In the genomic region with DNA sequence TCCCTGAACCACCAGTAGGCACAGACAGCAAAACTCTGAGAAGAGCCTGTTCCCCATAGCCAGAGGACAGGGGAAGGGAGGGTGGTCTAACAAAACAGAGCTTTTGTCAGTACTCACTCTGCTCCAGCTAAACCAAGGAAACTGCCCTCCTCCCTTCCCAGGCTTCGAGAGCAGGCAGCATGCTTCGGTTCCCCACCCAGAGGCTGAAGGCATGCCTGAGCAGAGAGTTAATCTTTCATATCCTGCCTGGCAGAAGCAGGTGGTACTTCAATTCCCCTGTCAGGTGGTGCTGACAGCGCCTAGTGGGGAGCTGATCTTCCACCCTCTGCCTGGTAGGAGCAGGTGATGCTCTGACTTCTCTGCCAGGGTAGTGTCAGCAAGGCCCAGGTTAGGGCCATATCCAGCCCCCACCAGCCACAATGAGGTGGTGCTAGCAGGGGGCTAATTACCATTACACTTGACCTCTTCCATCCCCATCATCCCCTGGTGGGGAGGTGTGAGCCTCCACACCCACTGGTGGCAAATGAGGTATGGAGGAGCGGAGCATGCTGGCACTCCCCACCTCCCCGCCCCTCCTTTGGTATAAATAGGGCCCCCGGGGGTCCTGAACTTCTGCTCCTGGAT, we compare ENCODE assay signal across 1 cellular context.
TF ChIP-seq lines count a peak whose summit lies in the region.

No MANE protein-coding gene starts in this region.

TF ChIP-seq in GM23338, 12 proteins besides CTCF, POLR2A, EP300 and RAD21 (continued from another document):
- TF ChIP-seq, protein P1, sequence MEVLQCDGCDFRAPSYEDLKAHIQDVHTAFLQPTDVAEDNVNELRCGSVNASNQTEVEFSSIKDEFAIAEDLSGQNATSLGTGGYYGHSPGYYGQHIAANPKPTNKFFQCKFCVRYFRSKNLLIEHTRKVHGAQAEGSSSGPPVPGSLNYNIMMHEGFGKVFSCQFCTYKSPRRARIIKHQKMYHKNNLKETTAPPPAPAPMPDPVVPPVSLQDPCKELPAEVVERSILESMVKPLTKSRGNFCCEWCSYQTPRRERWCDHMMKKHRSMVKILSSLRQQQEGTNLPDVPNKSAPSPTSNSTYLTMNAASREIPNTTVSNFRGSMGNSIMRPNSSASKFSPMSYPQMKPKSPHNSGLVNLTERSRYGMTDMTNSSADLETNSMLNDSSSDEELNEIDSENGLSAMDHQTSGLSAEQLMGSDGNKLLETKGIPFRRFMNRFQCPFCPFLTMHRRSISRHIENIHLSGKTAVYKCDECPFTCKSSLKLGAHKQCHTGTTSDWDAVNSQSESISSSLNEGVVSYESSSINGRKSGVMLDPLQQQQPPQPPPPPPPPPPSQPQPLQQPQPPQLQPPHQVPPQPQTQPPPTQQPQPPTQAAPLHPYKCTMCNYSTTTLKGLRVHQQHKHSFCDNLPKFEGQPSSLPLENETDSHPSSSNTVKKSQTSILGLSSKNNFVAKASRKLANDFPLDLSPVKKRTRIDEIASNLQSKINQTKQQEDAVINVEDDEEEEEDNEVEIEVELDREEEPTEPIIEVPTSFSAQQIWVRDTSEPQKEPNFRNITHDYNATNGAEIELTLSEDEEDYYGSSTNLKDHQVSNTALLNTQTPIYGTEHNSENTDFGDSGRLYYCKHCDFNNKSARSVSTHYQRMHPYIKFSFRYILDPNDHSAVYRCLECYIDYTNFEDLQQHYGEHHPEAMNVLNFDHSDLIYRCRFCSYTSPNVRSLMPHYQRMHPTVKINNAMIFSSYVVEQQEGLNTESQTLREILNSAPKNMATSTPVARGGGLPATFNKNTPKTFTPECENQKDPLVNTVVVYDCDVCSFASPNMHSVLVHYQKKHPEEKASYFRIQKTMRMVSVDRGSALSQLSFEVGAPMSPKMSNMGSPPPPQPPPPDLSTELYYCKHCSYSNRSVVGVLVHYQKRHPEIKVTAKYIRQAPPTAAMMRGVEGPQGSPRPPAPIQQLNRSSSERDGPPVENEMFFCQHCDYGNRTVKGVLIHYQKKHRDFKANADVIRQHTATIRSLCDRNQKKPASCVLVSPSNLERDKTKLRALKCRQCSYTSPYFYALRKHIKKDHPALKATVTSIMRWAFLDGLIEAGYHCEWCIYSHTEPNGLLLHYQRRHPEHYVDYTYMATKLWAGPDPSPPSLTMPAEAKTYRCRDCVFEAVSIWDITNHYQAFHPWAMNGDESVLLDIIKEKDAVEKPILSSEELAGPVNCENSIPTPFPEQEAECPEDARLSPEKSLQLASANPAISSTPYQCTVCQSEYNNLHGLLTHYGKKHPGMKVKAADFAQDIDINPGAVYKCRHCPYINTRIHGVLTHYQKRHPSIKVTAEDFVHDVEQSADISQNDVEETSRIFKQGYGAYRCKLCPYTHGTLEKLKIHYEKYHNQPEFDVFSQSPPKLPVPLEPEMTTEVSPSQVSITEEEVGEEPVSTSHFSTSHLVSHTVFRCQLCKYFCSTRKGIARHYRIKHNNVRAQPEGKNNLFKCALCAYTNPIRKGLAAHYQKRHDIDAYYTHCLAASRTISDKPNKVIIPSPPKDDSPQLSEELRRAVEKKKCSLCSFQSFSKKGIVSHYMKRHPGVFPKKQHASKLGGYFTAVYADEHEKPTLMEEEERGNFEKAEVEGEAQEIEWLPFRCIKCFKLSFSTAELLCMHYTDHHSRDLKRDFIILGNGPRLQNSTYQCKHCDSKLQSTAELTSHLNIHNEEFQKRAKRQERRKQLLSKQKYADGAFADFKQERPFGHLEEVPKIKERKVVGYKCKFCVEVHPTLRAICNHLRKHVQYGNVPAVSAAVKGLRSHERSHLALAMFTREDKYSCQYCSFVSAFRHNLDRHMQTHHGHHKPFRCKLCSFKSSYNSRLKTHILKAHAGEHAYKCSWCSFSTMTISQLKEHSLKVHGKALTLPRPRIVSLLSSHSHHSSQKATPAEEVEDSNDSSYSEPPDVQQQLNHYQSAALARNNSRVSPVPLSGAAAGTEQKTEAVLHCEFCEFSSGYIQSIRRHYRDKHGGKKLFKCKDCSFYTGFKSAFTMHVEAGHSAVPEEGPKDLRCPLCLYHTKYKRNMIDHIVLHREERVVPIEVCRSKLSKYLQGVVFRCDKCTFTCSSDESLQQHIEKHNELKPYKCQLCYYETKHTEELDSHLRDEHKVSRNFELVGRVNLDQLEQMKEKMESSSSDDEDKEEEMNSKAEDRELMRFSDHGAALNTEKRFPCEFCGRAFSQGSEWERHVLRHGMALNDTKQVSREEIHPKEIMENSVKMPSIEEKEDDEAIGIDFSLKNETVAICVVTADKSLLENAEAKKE (CRISPR knock-in tag; IDR thresholded peaks at IDR 0.05): no peak
- no peak for TF ChIP-seq ZNF114 (CRISPR knock-in tag; IDR thresholded peaks at IDR 0.05)
- no peak for TF ChIP-seq CREB1 (CRISPR knock-in tag; IDR thresholded peaks at IDR 0.05; ENCODE audit: low read depth)
- no peak for TF ChIP-seq EZH2phosphoT487 (IDR thresholded peaks at IDR 0.05; ENCODE audit: unreplicated experiment)
- TF ChIP-seq STAT1 (IDR thresholded peaks at IDR 0.05; ENCODE audit: unreplicated experiment): no peak
